ENCODE assay signal across 1 cellular context in the genomic region with DNA sequence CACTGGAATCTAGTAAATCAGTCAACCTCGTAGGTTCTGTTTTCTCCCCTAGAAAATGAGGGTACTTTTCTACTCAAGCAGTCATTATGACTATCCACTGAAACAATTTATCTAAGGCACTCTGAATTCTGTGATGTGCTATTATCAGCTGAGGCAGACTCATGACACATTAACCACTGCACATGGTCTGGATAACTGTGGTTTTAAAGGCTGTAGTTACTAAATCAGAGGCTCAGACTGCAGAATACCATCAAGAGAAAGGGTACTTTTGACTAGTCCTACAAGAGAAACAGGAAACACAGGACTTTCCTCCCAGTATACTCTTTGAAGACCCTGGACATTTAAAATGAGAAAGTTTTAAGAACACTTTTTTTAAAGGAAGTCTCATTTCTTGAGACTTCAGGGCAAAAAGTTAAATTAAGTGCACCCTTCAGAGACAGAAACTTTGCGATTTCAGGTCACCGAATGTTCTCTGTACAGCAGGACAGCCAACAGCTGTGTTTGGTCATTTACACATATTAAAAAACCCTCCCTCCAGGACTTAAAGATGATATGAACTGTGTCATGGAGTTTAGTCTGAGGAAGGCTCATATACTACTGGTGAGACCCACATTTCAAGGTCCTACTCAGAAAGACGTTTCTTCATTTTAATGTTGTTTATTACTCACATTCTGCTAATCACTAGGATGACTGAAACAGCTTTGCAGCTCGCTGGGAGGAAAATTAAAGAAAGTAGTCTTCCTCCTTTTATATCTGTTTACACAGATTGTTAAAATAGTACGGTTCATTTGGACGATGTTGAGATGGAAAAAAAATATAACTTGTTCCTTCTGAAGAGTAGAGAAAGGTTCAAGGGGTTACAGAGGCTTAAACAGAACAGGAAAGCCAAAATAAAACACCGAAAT.
TF ChIP-seq lines count a peak whose summit lies in the region.

No MANE protein-coding gene starts in this region.

TF ChIP-seq in IMR-90, 13 proteins besides CTCF, POLR2A, EP300 and RAD21 (continued from another document):
- TF ChIP-seq NFE2L2 (IDR thresholded peaks at IDR 0.05; ENCODE audit: low read depth, low read length) (no peak), RCOR1 (IDR thresholded peaks at IDR 0.05; ENCODE audit: insufficient replicate concordance, low read length) (no peak), RFX5 (IDR thresholded peaks at IDR 0.05; ENCODE audit: low read depth, low read length) (no peak), FOS (IDR thresholded peaks at IDR 0.05; ENCODE audit: low read depth, low read length) (peak; percentile 84)
- TF ChIP-seq, protein P1, sequence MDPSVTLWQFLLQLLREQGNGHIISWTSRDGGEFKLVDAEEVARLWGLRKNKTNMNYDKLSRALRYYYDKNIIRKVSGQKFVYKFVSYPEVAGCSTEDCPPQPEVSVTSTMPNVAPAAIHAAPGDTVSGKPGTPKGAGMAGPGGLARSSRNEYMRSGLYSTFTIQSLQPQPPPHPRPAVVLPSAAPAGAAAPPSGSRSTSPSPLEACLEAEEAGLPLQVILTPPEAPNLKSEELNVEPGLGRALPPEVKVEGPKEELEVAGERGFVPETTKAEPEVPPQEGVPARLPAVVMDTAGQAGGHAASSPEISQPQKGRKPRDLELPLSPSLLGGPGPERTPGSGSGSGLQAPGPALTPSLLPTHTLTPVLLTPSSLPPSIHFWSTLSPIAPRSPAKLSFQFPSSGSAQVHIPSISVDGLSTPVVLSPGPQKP (IDR thresholded peaks at IDR 0.05; ENCODE audit: borderline replicate concordance, low read depth, low read length), result no peak
